9 cellular contexts compared by ENCODE assay signal in genomic region chr4:152255437-152255836, GRCh38.
DNase-seq lines count a peak whose midpoint lies in the region; ATAC-seq and TF ChIP-seq lines count a peak whose summit lies in the region.
"Had no signal": no experiment of that assay in that cellular context is flagged by ENCODE, and none has a peak within 500 bp of the region (broad histone marks: within the 10 kb centered on the region; RNA-seq: fewer than 3 reads in every experiment).

No MANE protein-coding gene starts in this region.

- H2AFZ ChIP-seq in MM.1S (ENCODE audit: low read length), result no peak overlapping the region

- H3K9me2 ChIP-seq in MM.1S (replicated peaks; ENCODE audit: insufficient read depth, low read length), result no peaks in the 10 kb centered on the region

- no peak for TF ChIP-seq CTCF in MM.1S (IDR thresholded peaks at IDR 0.05; ENCODE audit: low read length)

- H3K9ac ChIP-seq in MM.1S (ENCODE audit: low read length), result no peak overlapping the region

- no peaks in the 10 kb centered on the region for H3K79me2 ChIP-seq in MM.1S (ENCODE audit: low read length)

- no peaks in the 10 kb centered on the region for H3K9me3 ChIP-seq in MM.1S (replicated peaks; ENCODE audit: insufficient read depth, low read length)

- peak; percentile 81 for ATAC-seq in HG03175 (IDR thresholded peaks at IDR 0.05; ENCODE audit: unreplicated experiment)

- peak; percentile 18 for DNase-seq in A172 (ENCODE audit: low spot score)
- DNase-seq in GM19238 (ENCODE audit: insufficient read length, low spot score), result peak; percentile 46
- peak; percentile 9 to 20 for DNase-seq in SW 1271 (lab: John Stamatoyannopoulos, UW)
- DNase-seq in astrocyte of the hippocampus (ENCODE audit: low read depth, low spot score), result peak; percentile 28
- peak in 2 of 3 donors; percentile 34 to 54 for DNase-seq in stimulated activated CD4-positive, alpha-beta T cell treated with anti-CD3 and anti-CD28 coated beads, TNF-alpha, amount 100 ng/mL, for 1 hour (ENCODE audit: low read depth in 3 of 3, low spot score in 1 of 3)
- DNase-seq in MM.1S, result no peak
- DNase-seq in OCI-M2 (lab: John Stamatoyannopoulos, UW; ENCODE audit: unreplicated experiment), result no peak
- DNase-seq: activated B cell treated with CpG ODN at 0.5 μM for 24 hours had no signal

- no peaks in the 10 kb centered on the region for H3K36me3 ChIP-seq in MM.1S (replicated peaks; ENCODE audit: insufficient read depth, low read length)

- H3K27ac ChIP-seq in MM.1S (ENCODE audit: low read length), result no peak overlapping the region

- no peaks in the 10 kb centered on the region for H3K4me1 ChIP-seq in MM.1S (ENCODE audit: low read length)

- H3K4me3 ChIP-seq in MM.1S (ENCODE audit: low read length), result no peak overlapping the region

- H4K20me1 ChIP-seq in MM.1S (ENCODE audit: insufficient read depth, low read length), result no peaks in the 10 kb centered on the region

- no peak overlapping the region for H3K4me2 ChIP-seq in MM.1S (ENCODE audit: low read depth, low read length)

- H3K27me3 ChIP-seq in MM.1S (replicated peaks; ENCODE audit: insufficient read depth, low read length), result no peaks in the 10 kb centered on the region

- no peaks in the 10 kb centered on the region for H3F3A ChIP-seq in MM.1S (ENCODE audit: insufficient read depth, low read length)

Comparison
In these comparisons a context has a peak if more than half of its experiments do, and no peak if none do; other contexts are left out.
1. DNase-seq: peak in A172 (single experiment), GM19238 (single experiment), SW 1271 (2 of 2), astrocyte of the hippocampus (single experiment) and stimulated activated CD4-positive, alpha-beta T cell treated with anti-CD3 and anti-CD28 coated beads, TNF-alpha, amount 100 ng/mL, for 1 hour (2 of 3); none in MM.1S (single experiment) and OCI-M2 (single experiment).